37 cellular contexts compared by ENCODE assay signal in genomic region chr12:59827767-59828166, GRCh38.
"Had no signal": no experiment of that assay in that cellular context is flagged by ENCODE, and none has a peak within 500 bp of the region (broad histone marks: within the 10 kb centered on the region; RNA-seq: fewer than 3 reads in every experiment).

No MANE protein-coding gene starts in this region.

- H3K4me1 Mint-ChIP-seq: activated B cell treated with CpG ODN at 0.5 μM for 24 hours; activated CD4-positive, alpha-beta T cell treated with anti-CD3 and anti-CD28 coated beads, Interleukin-2, amount 10 ng/mL, durations not matched to agents 24 days and 14 days; activated naive CD8-positive, alpha-beta T cell treated with anti-CD3 and anti-CD28 coated beads for 36 hours; activated T-helper 17 cell treated with anti-CD3 and anti-CD28 coated beads, Interleukin-2, amount 50 U/mL, for 72 hours; brain; central memory CD8-positive, alpha-beta T cell had no signal

- H3K4me3 Mint-ChIP-seq: activated B cell treated with CpG ODN at 0.5 μM for 24 hours; activated CD4-positive, alpha-beta memory T cell treated with anti-CD3 and anti-CD28 coated beads for 36 hours; activated CD4-positive, alpha-beta T cell treated with anti-CD3 and anti-CD28 coated beads, Interleukin-2, amount 10 ng/mL, durations not matched to agents 24 days and 14 days; activated CD8-positive, alpha-beta T cell treated with anti-CD3 and anti-CD28 coated beads for 36 hours; activated naive CD4-positive, alpha-beta T cell treated with anti-CD3 and anti-CD28 coated beads for 36 hours; activated naive CD8-positive, alpha-beta T cell treated with anti-CD3 and anti-CD28 coated beads for 36 hours; activated T-cell treated with anti-CD3 and anti-CD28 coated beads, Interleukin-2, amount 50 U/mL, for 4 hours; activated T-cell treated with anti-CD3 and anti-CD28 coated beads, Interleukin-2, amount 50 U/mL, for 72 hours; activated T-helper 1 cell treated with anti-CD3 and anti-CD28 coated beads, Interleukin-12 subunit alpha, Interleukin-12 subunit beta, Interleukin-2, Interleukin-4 antibody, amounts not matched to agents 30 ng/mL and 10 ng/mL and 1 ng/mL, durations not matched to agents 14 hours and 24 hours and 36 hours; activated T-helper 17 cell treated with anti-CD3 and anti-CD28 coated beads, Interleukin-2, amount 50 U/mL, for 72 hours; brain; central memory CD8-positive, alpha-beta T cell; T-helper 1 cell treated with Interleukin-12 subunit alpha and Interleukin-12 subunit beta and Interleukin-4 antibody, amounts not matched to agents 30 μg/mL and 1 μg/mL, for 36 hours; T-helper 2 cell treated with Interferon-gamma antibody and Interleukin-4, amounts not matched to agents 5 μg/mL and 100 μg/mL, for 36 hours had no signal

- H3K27ac Mint-ChIP-seq: activated B cell treated with CpG ODN at 0.5 μM for 24 hours; activated CD4-positive, alpha-beta memory T cell treated with anti-CD3 and anti-CD28 coated beads for 36 hours; activated CD4-positive, alpha-beta T cell treated with anti-CD3 and anti-CD28 coated beads, Interleukin-2, amount 10 ng/mL, durations not matched to agents 24 days and 14 days; activated CD8-positive, alpha-beta T cell treated with anti-CD3 and anti-CD28 coated beads for 36 hours; activated naive CD4-positive, alpha-beta T cell treated with anti-CD3 and anti-CD28 coated beads for 36 hours; activated naive CD4-positive, alpha-beta T cell treated with anti-CD3 and anti-CD28 coated beads, Interleukin-2, amount 50 U/mL, for 72 hours; activated naive CD8-positive, alpha-beta T cell treated with anti-CD3 and anti-CD28 coated beads for 36 hours; activated T-cell treated with anti-CD3 and anti-CD28 coated beads, Interleukin-2, amount 50 U/mL, for 72 hours; activated T-helper 1 cell treated with anti-CD3 and anti-CD28 coated beads, Interleukin-12 subunit alpha, Interleukin-12 subunit beta, Interleukin-2, Interleukin-4 antibody, amounts not matched to agents 30 ng/mL and 10 ng/mL and 1 ng/mL, durations not matched to agents 14 hours and 24 hours and 36 hours; activated T-helper 17 cell treated with anti-CD3 and anti-CD28 coated beads, Interleukin-2, amount 50 U/mL, for 72 hours; brain; T-helper 1 cell treated with Interleukin-12 subunit alpha and Interleukin-12 subunit beta and Interleukin-4 antibody, amounts not matched to agents 30 μg/mL and 1 μg/mL, for 36 hours; T-helper 2 cell treated with Interferon-gamma antibody and Interleukin-4, amounts not matched to agents 5 μg/mL and 100 μg/mL, for 36 hours had no signal

- H3K36me3 Mint-ChIP-seq: activated CD4-positive, alpha-beta memory T cell treated with anti-CD3 and anti-CD28 coated beads for 36 hours; activated naive CD4-positive, alpha-beta T cell treated with anti-CD3 and anti-CD28 coated beads, Interleukin-2, amount 50 U/mL, for 72 hours; activated naive CD8-positive, alpha-beta T cell treated with anti-CD3 and anti-CD28 coated beads for 36 hours; brain had no signal

- ATAC-seq: activated CD8-positive, alpha-beta T cell treated with anti-CD3 and anti-CD28 coated beads for 36 hours; activated naive CD4-positive, alpha-beta T cell treated with anti-CD3 and anti-CD28 coated beads, Interleukin-2, amount 50 U/mL, for 72 hours; activated T-cell treated with anti-CD3 and anti-CD28 coated beads, Interleukin-2, amount 50 U/mL, for 4 hours; activated T-cell treated with anti-CD3 and anti-CD28 coated beads, Interleukin-2, amount 50 U/mL, for 72 hours; activated T-helper 17 cell treated with anti-CD3 and anti-CD28 coated beads, Interleukin-2, amount 50 U/mL, for 72 hours had no signal

- H3K9me3 Mint-ChIP-seq: activated B cell treated with CpG ODN at 0.5 μM for 24 hours; activated CD4-positive, alpha-beta memory T cell treated with anti-CD3 and anti-CD28 coated beads for 36 hours; activated CD4-positive, alpha-beta T cell treated with anti-CD3 and anti-CD28 coated beads, Interleukin-2, amount 10 ng/mL, durations not matched to agents 24 days and 14 days; activated CD8-positive, alpha-beta T cell treated with anti-CD3 and anti-CD28 coated beads for 36 hours; activated naive CD4-positive, alpha-beta T cell treated with anti-CD3 and anti-CD28 coated beads for 36 hours; activated naive CD4-positive, alpha-beta T cell treated with anti-CD3 and anti-CD28 coated beads, Interleukin-2, amount 50 U/mL, for 72 hours; activated naive CD8-positive, alpha-beta T cell treated with anti-CD3 and anti-CD28 coated beads for 36 hours; activated T-cell treated with anti-CD3 and anti-CD28 coated beads, Interleukin-2, amount 50 U/mL, for 4 hours; activated T-cell treated with anti-CD3 and anti-CD28 coated beads, Interleukin-2, amount 50 U/mL, for 72 hours; activated T-helper 1 cell treated with anti-CD3 and anti-CD28 coated beads, Interleukin-12 subunit alpha, Interleukin-12 subunit beta, Interleukin-2, Interleukin-4 antibody, amounts not matched to agents 30 ng/mL and 10 ng/mL and 1 ng/mL, durations not matched to agents 14 hours and 24 hours and 36 hours; activated T-helper 17 cell treated with anti-CD3 and anti-CD28 coated beads, Interleukin-2, amount 50 U/mL, for 72 hours; central memory CD8-positive, alpha-beta T cell; T-helper 1 cell treated with Interleukin-12 subunit alpha and Interleukin-12 subunit beta and Interleukin-4 antibody, amounts not matched to agents 30 μg/mL and 1 μg/mL, for 36 hours; T-helper 2 cell treated with Interferon-gamma antibody and Interleukin-4, amounts not matched to agents 5 μg/mL and 100 μg/mL, for 36 hours had no signal

- H3K36me3 ChIP-seq: adrenal gland, cardiac muscle cell had no signal

- H3K4me1 ChIP-seq: adrenal gland had no signal

- DNase-seq: activated B cell treated with CpG ODN at 0.5 μM for 24 hours; activated CD4-positive, alpha-beta memory T cell treated with anti-CD3 and anti-CD28 coated beads for 36 hours; activated CD4-positive, alpha-beta T cell treated with anti-CD3 and anti-CD28 coated beads for 4 hours; activated CD4-positive, alpha-beta T cell treated with anti-CD3 and anti-CD28 coated beads, Interleukin-2, amount 10 ng/mL, durations not matched to agents 24 days and 14 days; activated CD4-positive, alpha-beta T cell treated with anti-CD3 and anti-CD28 coated beads, Interleukin-2, amount 50 U/mL, for 1 hour; activated CD4-positive, alpha-beta T cell treated with anti-CD3 and anti-CD28 coated beads, Interleukin-2, amount 50 U/mL, for 4 hours; activated CD4-positive, CD25-positive, alpha-beta regulatory T cell treated with anti-CD3 and anti-CD28 coated beads, Interleukin-2, amount 50 U/mL, for 72 hours; activated CD8-positive, alpha-beta memory T cell treated with anti-CD3 and anti-CD28 coated beads, Interleukin-2, amount 50 U/mL, for 4 hours; activated CD8-positive, alpha-beta T cell treated with anti-CD3 and anti-CD28 coated beads for 36 hours; activated effector memory CD4-positive, alpha-beta T cell treated with anti-CD3 and anti-CD28 coated beads, Interleukin-2, amount 50 U/mL, for 16 hours; activated gamma-delta T cell treated with Interleukin-2 at 50 U/mL for 16 hours; activated naive CD4-positive, alpha-beta T cell; activated naive CD4-positive, alpha-beta T cell treated with anti-CD3 and anti-CD28 coated beads for 36 hours; activated naive CD4-positive, alpha-beta T cell treated with anti-CD3 and anti-CD28 coated beads, Interleukin-2, amount 50 U/mL, for 16 hours; activated naive CD8-positive, alpha-beta T cell treated with anti-CD3 and anti-CD28 coated beads for 36 hours; activated T-cell treated with anti-CD3 and anti-CD28 coated beads for 4 hours; activated T-cell treated with anti-CD3 and anti-CD28 coated beads, Interleukin-2, amount 50 U/mL, for 1 hour; activated T-cell treated with anti-CD3 and anti-CD28 coated beads, Interleukin-2, amount 50 U/mL, for 4 hours; activated T-cell treated with anti-CD3 and anti-CD28 coated beads, Interleukin-2, amount 50 U/mL, for 72 hours; adrenal gland; amniotic stem cell; aorta; caudate nucleus; cerebellar nuclear complex; T-helper 2 cell; T-helper 9 cell had no signal

- H3K9me3 ChIP-seq: adrenal gland had no signal

- H3K27me3 ChIP-seq: adrenal gland, cardiac muscle cell had no signal

- H3K27ac ChIP-seq: adrenal gland, cardiac muscle cell, VCaP had no signal

- FAIRE-seq: bronchial epithelial cell, TTC549 had no signal

- H3K27me3 Mint-ChIP-seq: activated B cell treated with CpG ODN at 0.5 μM for 24 hours; central memory CD8-positive, alpha-beta T cell had no signal

- H3K4me3 ChIP-seq: adrenal gland, cardiac muscle cell had no signal
